1 cellular context compared by ENCODE assay signal in the genomic region with DNA sequence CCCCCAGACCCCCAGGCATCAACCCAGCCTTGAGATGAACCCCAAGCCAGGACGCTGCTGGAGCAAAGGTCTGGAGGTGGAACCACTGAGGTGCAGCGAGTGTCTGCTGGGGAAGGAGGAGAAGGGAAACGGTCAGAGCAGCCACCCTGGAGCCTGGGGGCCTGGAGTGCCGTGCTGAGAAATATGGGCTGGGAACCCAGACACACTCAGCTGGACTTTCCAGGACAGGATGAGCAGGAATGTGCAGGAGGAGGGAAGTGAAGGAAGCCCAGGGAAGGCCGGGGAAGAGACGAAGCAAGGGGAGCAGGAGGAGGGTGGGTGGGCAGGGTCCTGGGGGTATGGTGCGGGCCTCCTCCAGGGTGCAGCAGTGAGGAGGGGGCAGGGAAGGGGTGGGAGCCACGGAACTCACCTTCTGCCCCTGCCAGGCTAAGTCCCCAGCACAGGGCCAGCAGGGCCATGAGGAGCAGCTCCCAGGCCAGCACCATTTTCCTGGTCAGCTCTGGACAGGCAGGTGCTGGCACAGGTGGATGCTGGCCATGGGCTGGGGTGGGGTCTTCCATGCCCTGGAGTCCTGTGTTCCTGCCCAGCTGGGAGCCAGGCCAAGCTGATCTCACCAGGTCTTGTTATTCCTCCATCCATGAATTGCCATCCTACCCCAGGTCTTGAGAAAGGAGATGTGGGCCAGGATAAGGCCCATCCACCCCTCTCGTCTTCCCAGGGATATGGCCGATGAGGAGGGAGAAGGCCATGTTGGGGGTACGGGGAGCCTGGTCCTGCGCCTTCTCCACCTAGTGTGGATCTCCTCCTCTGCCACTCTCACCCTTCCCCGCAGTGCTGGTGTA.
TF ChIP-seq lines count a peak whose summit lies in the region.

No MANE protein-coding gene starts in this region.

TF ChIP-seq in GM12878, 131 proteins besides CTCF, POLR2A, EP300 and RAD21:
- TF ChIP-seq ZZZ3 (IDR thresholded peaks at IDR 0.05; ENCODE audit: control insufficient read depth, insufficient read length, low read depth), result no peak
- no peak for TF ChIP-seq IRF4 (IDR thresholded peaks at IDR 0.05; ENCODE audit: low read depth, low read length)
- no peak for TF ChIP-seq ZNF622 (IDR thresholded peaks at IDR 0.05)
- TF ChIP-seq RFX5 (IDR thresholded peaks at IDR 0.05; ENCODE audit: low read depth, low read length), result no peak
- no peak for TF ChIP-seq JUNB (IDR thresholded peaks at IDR 0.05)
- no peak for TF ChIP-seq PML (IDR thresholded peaks at IDR 0.05; ENCODE audit: low read length)
- TF ChIP-seq, protein P1, sequence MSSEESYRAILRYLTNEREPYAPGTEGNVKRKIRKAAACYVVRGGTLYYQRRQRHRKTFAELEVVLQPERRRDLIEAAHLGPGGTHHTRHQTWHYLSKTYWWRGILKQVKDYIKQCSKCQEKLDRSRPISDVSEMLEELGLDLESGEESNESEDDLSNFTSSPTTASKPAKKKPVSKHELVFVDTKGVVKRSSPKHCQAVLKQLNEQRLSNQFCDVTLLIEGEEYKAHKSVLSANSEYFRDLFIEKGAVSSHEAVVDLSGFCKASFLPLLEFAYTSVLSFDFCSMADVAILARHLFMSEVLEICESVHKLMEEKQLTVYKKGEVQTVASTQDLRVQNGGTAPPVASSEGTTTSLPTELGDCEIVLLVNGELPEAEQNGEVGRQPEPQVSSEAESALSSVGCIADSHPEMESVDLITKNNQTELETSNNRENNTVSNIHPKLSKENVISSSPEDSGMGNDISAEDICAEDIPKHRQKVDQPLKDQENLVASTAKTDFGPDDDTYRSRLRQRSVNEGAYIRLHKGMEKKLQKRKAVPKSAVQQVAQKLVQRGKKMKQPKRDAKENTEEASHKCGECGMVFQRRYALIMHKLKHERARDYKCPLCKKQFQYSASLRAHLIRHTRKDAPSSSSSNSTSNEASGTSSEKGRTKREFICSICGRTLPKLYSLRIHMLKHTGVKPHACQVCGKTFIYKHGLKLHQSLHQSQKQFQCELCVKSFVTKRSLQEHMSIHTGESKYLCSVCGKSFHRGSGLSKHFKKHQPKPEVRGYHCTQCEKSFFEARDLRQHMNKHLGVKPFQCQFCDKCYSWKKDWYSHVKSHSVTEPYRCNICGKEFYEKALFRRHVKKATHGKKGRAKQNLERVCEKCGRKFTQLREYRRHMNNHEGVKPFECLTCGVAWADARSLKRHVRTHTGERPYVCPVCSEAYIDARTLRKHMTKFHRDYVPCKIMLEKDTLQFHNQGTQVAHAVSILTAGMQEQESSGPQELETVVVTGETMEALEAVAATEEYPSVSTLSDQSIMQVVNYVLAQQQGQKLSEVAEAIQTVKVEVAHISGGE (CRISPR knock-in tag; IDR thresholded peaks at IDR 0.05), result no peak
- TF ChIP-seq PRDM15 (CRISPR knock-in tag; IDR thresholded peaks at IDR 0.05), result no peak
- no peak for TF ChIP-seq IKZF1 (conservative IDR thresholded peaks at IDR 0.05)
